Comparison of ENCODE assay signal across 20 cellular contexts in genomic region chr4:38590017-38590416, GRCh38.
"Had no signal": no experiment of that assay in that cellular context is flagged by ENCODE, and none has a peak within 500 bp of the region (broad histone marks: within the 10 kb centered on the region; RNA-seq: fewer than 3 reads in every experiment).

No MANE protein-coding gene starts in this region.

- H3K9me3 ChIP-seq: colonic mucosa, gastrocnemius medialis, neutrophil, psoas muscle, upper lobe of left lung, uterus had no signal

- H3K4me2 ChIP-seq: smooth muscle cell had no signal

- H3K27ac ChIP-seq: colonic mucosa, gastrocnemius medialis, heart right ventricle, neutrophil, psoas muscle, tibial artery, upper lobe of left lung, uterus had no signal

- H3K4me3 ChIP-seq: colonic mucosa, gastrocnemius medialis, heart right ventricle, psoas muscle, smooth muscle cell, tibial artery, upper lobe of left lung, uterus had no signal

- H3K36me3 ChIP-seq: colonic mucosa, gastrocnemius medialis, heart right ventricle, neutrophil, tibial artery, upper lobe of left lung, uterus had no signal

- H3K27me3 ChIP-seq: colonic mucosa, gastrocnemius medialis, heart right ventricle, neutrophil, tibial artery, upper lobe of left lung, uterus had no signal

- H3K4me1 ChIP-seq: colonic mucosa, gastrocnemius medialis, psoas muscle, tibial artery, upper lobe of left lung, uterus had no signal

- DNase-seq: colonic mucosa; dermis blood vessel endothelial cell; effector CD4-positive, alpha-beta T cell; endodermal cell; gastrocnemius medialis; heart right ventricle; hypothalamus; islet precursor cell; mammary epithelial cell; naive thymus-derived CD4-positive, alpha-beta T cell; nephron progenitor cell; psoas muscle; retina; stimulated activated CD4-positive, alpha-beta T cell treated with anti-CD3 and anti-CD28 coated beads, Interleukin-2, amount 100 ng/mL, for 48 hours; stimulated activated naive CD4-positive, alpha-beta T cell treated with Interleukin-2 at 50 U/mL for 16 hours; tibial artery; upper lobe of left lung; uterus had no signal
